Comparison of ENCODE assay signal across 12 cellular contexts in the genomic region with DNA sequence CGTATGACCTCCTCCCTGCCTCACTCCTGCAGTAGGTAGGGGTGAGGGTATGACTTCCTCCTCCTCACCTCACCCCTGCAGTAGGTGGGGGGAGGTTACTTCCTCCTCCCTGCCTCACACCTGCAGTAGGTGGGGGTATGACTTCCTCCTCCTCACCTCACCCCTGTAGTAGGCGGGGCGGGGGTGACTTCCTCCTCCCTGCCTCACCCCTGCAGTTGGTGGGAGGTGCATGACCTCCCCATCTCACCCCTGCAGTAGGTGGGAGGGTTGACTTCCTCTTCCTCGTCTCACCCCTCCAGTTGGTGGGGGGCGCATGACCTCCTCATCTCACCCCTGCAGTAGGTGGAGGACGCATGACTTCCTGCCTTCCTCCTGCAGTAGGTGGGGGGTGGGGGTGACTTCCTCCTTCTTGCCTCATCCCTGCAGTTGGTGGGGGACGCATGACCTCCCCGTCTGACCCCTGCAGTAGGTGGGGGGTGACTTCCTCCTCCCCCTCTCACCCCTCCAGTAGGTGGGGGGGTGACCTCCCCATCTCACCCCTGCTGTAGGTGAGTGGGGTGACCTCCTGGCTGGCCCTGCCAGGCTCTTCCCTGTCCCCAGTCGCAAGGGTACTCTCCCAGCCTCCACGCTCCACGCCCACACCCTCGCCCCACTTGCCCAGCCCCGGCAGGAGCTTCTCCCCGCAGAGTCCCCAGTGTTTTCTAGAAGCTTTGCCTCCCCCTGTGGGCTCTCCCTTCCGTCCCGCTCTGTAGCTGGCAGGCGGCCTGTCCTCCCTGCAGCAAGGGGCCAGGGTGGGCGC. TPM values are rescaled to one million over a fixed set of nuclear protein-coding genes. Genes with fewer than 3 reads are reported as not detected.
DNase-seq lines count a peak whose midpoint lies in the region; ATAC-seq and TF ChIP-seq lines count a peak whose summit lies in the region.
"Had no signal": no experiment of that assay in that cellular context is flagged by ENCODE, and none has a peak within 500 bp of the region (broad histone marks: within the 10 kb centered on the region; RNA-seq: fewer than 3 reads in every experiment).

No MANE protein-coding gene starts in this region.

- H3K27me3 Mint-ChIP-seq in stimulated activated naive CD8-positive, alpha-beta T cell treated with anti-CD3 and anti-CD28 coated beads, Interleukin-15, Interleukin-2, amounts not matched to agents 100 ng/mL and 50 ng/mL, for 24 hours: no peaks in the 10 kb centered on the region
- H3K27me3 Mint-ChIP-seq in activated T-helper 1 cell treated with anti-CD3 and anti-CD28 coated beads, Interleukin-12 subunit alpha, Interleukin-12 subunit beta, Interleukin-2, Interleukin-4 antibody, amounts not matched to agents 30 ng/mL and 10 ng/mL and 1 ng/mL, durations not matched to agents 14 hours and 24 hours and 36 hours (ENCODE audit: insufficient read depth): peaks cover 2% of the 10 kb centered on the region
- H3K27me3 Mint-ChIP-seq in WTC11 (ENCODE audit: low read depth): no peaks in the 10 kb centered on the region

- H3K4me3 Mint-ChIP-seq in stimulated activated naive CD8-positive, alpha-beta T cell treated with anti-CD3 and anti-CD28 coated beads, Interleukin-15, Interleukin-2, amounts not matched to agents 100 ng/mL and 50 ng/mL, for 24 hours: no peak overlapping the region
- no peak overlapping the region for H3K4me3 Mint-ChIP-seq in activated T-helper 1 cell treated with anti-CD3 and anti-CD28 coated beads, Interleukin-12 subunit alpha, Interleukin-12 subunit beta, Interleukin-2, Interleukin-4 antibody, amounts not matched to agents 30 ng/mL and 10 ng/mL and 1 ng/mL, durations not matched to agents 14 hours and 24 hours and 36 hours
- H3K4me3 Mint-ChIP-seq in WTC11: no peak overlapping the region

- H3K4me1 ChIP-seq in mucosa of descending colon (ENCODE audit: low read depth): no peaks in the 10 kb centered on the region

- TF ChIP-seq CTCF in mucosa of descending colon (IDR thresholded peaks at IDR 0.05) (no peak), WTC11 (IDR thresholded peaks at IDR 0.05) (no peak)

- in situ Hi-C loops in G401 (cut with HindIII; ENCODE audit: low sequenced_read_pairs): no loop called here

- H3K4me3 ChIP-seq in mucosa of descending colon: no peak overlapping the region
- H3K4me3 ChIP-seq: esophagus muscularis mucosa had no signal

- ATAC-seq in stimulated activated naive CD8-positive, alpha-beta T cell treated with anti-CD3 and anti-CD28 coated beads, Interleukin-15, Interleukin-2, amounts not matched to agents 100 U/mL and 50 U/mL, for 24 hours: no peak
- ATAC-seq in mucosa of descending colon: peak; percentile 41
- no peak for ATAC-seq in GM21423 (IDR thresholded peaks at IDR 0.05; ENCODE audit: unreplicated experiment)
- no peak for ATAC-seq in WTC11
- ATAC-seq: HCT116 had no signal

- DNase-seq in stimulated activated naive CD8-positive, alpha-beta T cell treated with anti-CD3 and anti-CD28 coated beads, Interleukin-15, Interleukin-2, amounts not matched to agents 100 U/mL and 50 U/mL, for 24 hours: no peak
- no peak for DNase-seq in activated T-helper 1 cell treated with anti-CD3 and anti-CD28 coated beads, Interleukin-12 subunit alpha, Interleukin-12 subunit beta, Interleukin-2, Interleukin-4 antibody, amounts not matched to agents 30 ng/mL and 10 ng/mL and 1 ng/mL, durations not matched to agents 14 hours and 24 hours and 36 hours (ENCODE audit: low spot score)
- DNase-seq in mucosa of descending colon (no peak), G401 (ENCODE audit: low spot score) (no peak), WTC11 (ENCODE audit: low spot score) (no peak), DMS 273 treated with DMSO at 0.1 percent for 48 hours (lab: John Stamatoyannopoulos, UW) (no peak)
- DNase-seq: NCI-H1092 treated with DMSO at 0.1 percent for 48 hours; stimulated activated CD4-positive, alpha-beta T cell treated with anti-CD3 and anti-CD28 coated beads, Interleukin-15, amount 100 ng/mL, for 24 hours had no signal

- no peaks in the 10 kb centered on the region for H3K36me3 Mint-ChIP-seq in stimulated activated naive CD8-positive, alpha-beta T cell treated with anti-CD3 and anti-CD28 coated beads, Interleukin-15, Interleukin-2, amounts not matched to agents 100 ng/mL and 50 ng/mL, for 24 hours (ENCODE audit: low read depth)
- no peaks in the 10 kb centered on the region for H3K36me3 Mint-ChIP-seq in activated T-helper 1 cell treated with anti-CD3 and anti-CD28 coated beads, Interleukin-12 subunit alpha, Interleukin-12 subunit beta, Interleukin-2, Interleukin-4 antibody, amounts not matched to agents 30 ng/mL and 10 ng/mL and 1 ng/mL, durations not matched to agents 14 hours and 24 hours and 36 hours (ENCODE audit: low read depth)
- no peaks in the 10 kb centered on the region for H3K36me3 Mint-ChIP-seq in WTC11

- POLR2A ChIA-PET in WTC11 (lab: Charles Lee): no interaction called here

- intact Hi-C loops in activated T-helper 1 cell treated with anti-CD3 and anti-CD28 coated beads, Interleukin-12 subunit alpha, Interleukin-12 subunit beta, Interleukin-2, Interleukin-4 antibody, amounts not matched to agents 30 ng/mL and 10 ng/mL and 1 ng/mL, durations not matched to agents 14 hours and 24 hours and 36 hours (cut with micrococcal nuclease): no loop called here
- intact Hi-C loops in mucosa of descending colon (cut with DNase I, micrococcal nuclease): no loop called here

- CTCF ChIA-PET in WTC11 (lab: Charles Lee): no interaction called here

- no peaks in the 10 kb centered on the region for H3K9me3 Mint-ChIP-seq in stimulated activated naive CD8-positive, alpha-beta T cell treated with anti-CD3 and anti-CD28 coated beads, Interleukin-15, Interleukin-2, amounts not matched to agents 100 ng/mL and 50 ng/mL, for 24 hours
- H3K9me3 Mint-ChIP-seq in activated T-helper 1 cell treated with anti-CD3 and anti-CD28 coated beads, Interleukin-12 subunit alpha, Interleukin-12 subunit beta, Interleukin-2, Interleukin-4 antibody, amounts not matched to agents 30 ng/mL and 10 ng/mL and 1 ng/mL, durations not matched to agents 14 hours and 24 hours and 36 hours: no peaks in the 10 kb centered on the region
- H3K9me3 Mint-ChIP-seq in WTC11: no peaks in the 10 kb centered on the region

- H3K27ac Mint-ChIP-seq in stimulated activated naive CD8-positive, alpha-beta T cell treated with anti-CD3 and anti-CD28 coated beads, Interleukin-15, Interleukin-2, amounts not matched to agents 100 ng/mL and 50 ng/mL, for 24 hours: peak overlapping the region; percentile 76
- H3K27ac Mint-ChIP-seq in activated T-helper 1 cell treated with anti-CD3 and anti-CD28 coated beads, Interleukin-12 subunit alpha, Interleukin-12 subunit beta, Interleukin-2, Interleukin-4 antibody, amounts not matched to agents 30 ng/mL and 10 ng/mL and 1 ng/mL, durations not matched to agents 14 hours and 24 hours and 36 hours: peak overlapping the region; percentile 30
- no peak overlapping the region for H3K27ac Mint-ChIP-seq in WTC11

- no peaks in the 10 kb centered on the region for H3K9me3 ChIP-seq in mucosa of descending colon
- H3K9me3 ChIP-seq: esophagus muscularis mucosa had no signal

- H3K4me1 Mint-ChIP-seq in stimulated activated naive CD8-positive, alpha-beta T cell treated with anti-CD3 and anti-CD28 coated beads, Interleukin-15, Interleukin-2, amounts not matched to agents 100 ng/mL and 50 ng/mL, for 24 hours (ENCODE audit: low read depth): peaks cover 76% of the 10 kb centered on the region
- H3K4me1 Mint-ChIP-seq in activated T-helper 1 cell treated with anti-CD3 and anti-CD28 coated beads, Interleukin-12 subunit alpha, Interleukin-12 subunit beta, Interleukin-2, Interleukin-4 antibody, amounts not matched to agents 30 ng/mL and 10 ng/mL and 1 ng/mL, durations not matched to agents 14 hours and 24 hours and 36 hours (ENCODE audit: low read depth): peaks cover 35% of the 10 kb centered on the region
- no peaks in the 10 kb centered on the region for H3K4me1 Mint-ChIP-seq in WTC11

- H3K36me3 ChIP-seq in mucosa of descending colon (ENCODE audit: low read depth): no peaks in the 10 kb centered on the region
- H3K36me3 ChIP-seq: esophagus muscularis mucosa had no signal

TF ChIP-seq in WTC11, 78 proteins besides CTCF, POLR2A, EP300 and RAD21 (continues in another document):
- no peak for TF ChIP-seq USF2 (CRISPR knock-in tag; IDR thresholded peaks at IDR 0.05)
- TF ChIP-seq ZNF396 (CRISPR knock-in tag; IDR thresholded peaks at IDR 0.05; ENCODE audit: borderline replicate concordance): no peak
- no peak for TF ChIP-seq ZNF416 (CRISPR knock-in tag; IDR thresholded peaks at IDR 0.05)
- TF ChIP-seq TP53 (CRISPR knock-in tag; IDR thresholded peaks at IDR 0.05): no peak
- TF ChIP-seq ELF4 (CRISPR knock-in tag; IDR thresholded peaks at IDR 0.05; ENCODE audit: low read depth): no peak
- TF ChIP-seq RELA (CRISPR knock-in tag; IDR thresholded peaks at IDR 0.05; ENCODE audit: borderline replicate concordance): no peak
- TF ChIP-seq OVOL2 (CRISPR knock-in tag; IDR thresholded peaks at IDR 0.05; ENCODE audit: borderline replicate concordance): no peak
- no peak for TF ChIP-seq CDX4 (CRISPR knock-in tag; IDR thresholded peaks at IDR 0.05; ENCODE audit: borderline replicate concordance)

RNA-seq across cellular contexts. Expression of gene TSHZ1, which starts 39.3 kb away (rescaled TPM):
- 12.7 and 13.5 TPM in 2 replicates for total RNA-seq in activated T-helper 1 cell treated with anti-CD3 and anti-CD28 coated beads, Interleukin-12 subunit alpha, Interleukin-12 subunit beta, Interleukin-2, Interleukin-4 antibody, amounts not matched to agents 30 ng/mL and 10 ng/mL and 1 ng/mL, durations not matched to agents 14 hours and 24 hours and 36 hours
- total RNA-seq in mucosa of descending colon (10 to 100 TPM; 22.7 to 66.6 (median 36.9) TPM), WTC11 (2021) (1.7 to 2.9 TPM (median 2.2 TPM) in 3 replicates)
- 0.03 and 0.31 TPM in 2 replicates for total RNA-seq in G401 (2014; rRNA removed; shearing (Covaris generic))

RNA-seq across cellular contexts. Expression of gene PTGR3, which starts 40.9 kb away (rescaled TPM):
- total RNA-seq in activated T-helper 1 cell treated with anti-CD3 and anti-CD28 coated beads, Interleukin-12 subunit alpha, Interleukin-12 subunit beta, Interleukin-2, Interleukin-4 antibody, amounts not matched to agents 30 ng/mL and 10 ng/mL and 1 ng/mL, durations not matched to agents 14 hours and 24 hours and 36 hours: 19.1 and 23.3 TPM in 2 replicates
- total RNA-seq in mucosa of descending colon (10 to 100 TPM; 47.6 to 61.4 (median 57.1) TPM), WTC11 (2021) (11.8 to 13.8 TPM (median 12.8 TPM) in 3 replicates)
- 1.2 and 2.0 TPM in 2 replicates for total RNA-seq in G401 (2014; rRNA removed; shearing (Covaris generic))
